23 cellular contexts compared by ENCODE assay signal in genomic region chr20:9114709-9115108, GRCh38. TPM values are rescaled to one million over a fixed set of nuclear protein-coding genes. Genes with fewer than 3 reads are reported as not detected.
DNase-seq lines count a peak whose midpoint lies in the region; ATAC-seq, FAIRE-seq and TF ChIP-seq lines count a peak whose summit lies in the region.
"Had no signal": no experiment of that assay in that cellular context is flagged by ENCODE, and none has a peak within 500 bp of the region (broad histone marks: within the 10 kb centered on the region; RNA-seq: fewer than 3 reads in every experiment).

No MANE protein-coding gene starts in this region.

- peak overlapping the region; percentile 19 for H3K27ac ChIP-seq in cardiac muscle cell
- no peak overlapping the region for H3K27ac ChIP-seq in K562 (ENCODE audit: extremely low read depth, low read depth, low read length)
- H3K27ac ChIP-seq in neural progenitor cell: peak overlapping the region; percentile 37
- H3K27ac ChIP-seq: SJCRH30 had no signal

- no TSS peak for BruUV-seq in K562 (replicated peaks; lab: Mats Ljungman, UMichigan)

- FAIRE-seq in K562 (lab: Jason Lieb, UNC): no peak
- FAIRE-seq: A204.1, GM12892, GM18507 had no signal

- POLR2A ChIA-PET in K562 (lab: Yijun Ruan, JAX): no interaction called here

- WGBS in K562 (ENCODE audit: insufficient coverage, low coverage, missing lambda C conversion rate): 54% methylated on average over 3 of the region's 4 CpGs

- H3K4me2 ChIP-seq in K562 (ENCODE audit: insufficient read depth, low read length): no peak overlapping the region
- no peak overlapping the region for H3K4me2 ChIP-seq in neural progenitor cell
- H3K4me2 ChIP-seq: GM23338 had no signal

- H3K9ac ChIP-seq in K562 (ENCODE audit: insufficient read depth in 1 of 2, low read depth in 2 of 2, low read length in 2 of 2) (no peak overlapping the region), neural progenitor cell (no peak overlapping the region)

- H3K27me3 ChIP-seq in cardiac muscle cell: no peaks in the 10 kb centered on the region
- no peaks in the 10 kb centered on the region for H3K27me3 ChIP-seq in K562 (ENCODE audit: control insufficient read depth in 2 of 2, insufficient read depth in 2 of 2, low read length in 2 of 2)
- no peaks in the 10 kb centered on the region for H3K27me3 ChIP-seq in neural progenitor cell
- H3K27me3 ChIP-seq: MG63 had no signal

- H2AFZ ChIP-seq in K562 (ENCODE audit: low read depth, low read length): 0 out of 2 replicates have a peak overlapping the region, but pooled peaks have one; percentile 16
- no peak overlapping the region for H2AFZ ChIP-seq in neural progenitor cell (replicated peaks)
- H2AFZ ChIP-seq: GM23338 had no signal

- no peak overlapping the region for H3K27ac Mint-ChIP-seq in neural progenitor cell
- H3K27ac Mint-ChIP-seq in effector memory CD8-positive, alpha-beta T cell: no peak overlapping the region
- H3K27ac Mint-ChIP-seq: CD4-positive, alpha-beta T cell; GM23338 had no signal

- TF ChIP-seq POLR2A in K562 (conservative IDR thresholded peaks at IDR 0.05): no peak

- no peaks in the 10 kb centered on the region for H3K9me1 ChIP-seq in K562 (ENCODE audit: control insufficient read depth, insufficient read depth, low read length)

- H4K20me1 ChIP-seq in K562 (replicated peaks; ENCODE audit: control insufficient read depth, insufficient read depth, low read length) (no peaks in the 10 kb centered on the region), neural progenitor cell (ENCODE audit: low read depth) (peaks cover 9% of the 10 kb centered on the region)

- no peak for ATAC-seq in left ventricle myocardium superior
- no peak for ATAC-seq in K562
- ATAC-seq in effector memory CD8-positive, alpha-beta T cell (replicated peaks): no peak
- ATAC-seq: GM23338, HCT116, PC-3 had no signal

- no peak for TF ChIP-seq CTCF in cardiac muscle cell (IDR thresholded peaks at IDR 0.05; ENCODE audit: low read depth, low read length)
- TF ChIP-seq CTCF in K562 (IDR thresholded peaks at IDR 0.05 in 2 of 3, conservative IDR thresholded peaks at IDR 0.05 in 1 of 3; ENCODE audit: insufficient read depth in 2 of 3, low read depth in 1 of 3, low read length in 3 of 3): no peak
- TF ChIP-seq CTCF in neural progenitor cell (IDR thresholded peaks at IDR 0.05): no peak

- H3K4me1 Mint-ChIP-seq in neural progenitor cell: peaks cover 8% of the 10 kb centered on the region
- H3K4me1 Mint-ChIP-seq in effector memory CD8-positive, alpha-beta T cell (ENCODE audit: low read depth in 2 of 2): no peaks in the 10 kb centered on the region

- H3K79me2 ChIP-seq in K562 (ENCODE audit: control insufficient read depth, insufficient read depth, low read length): no peaks in the 10 kb centered on the region
- H3K79me2 ChIP-seq in neural progenitor cell (ENCODE audit: low read depth): no peaks in the 10 kb centered on the region

- H3K9me3 ChIP-seq in cardiac muscle cell (ENCODE audit: low read depth) (no peaks in the 10 kb centered on the region), K562 (replicated peaks; ENCODE audit: control insufficient read depth, insufficient read depth, low read depth, low read length) (no peaks in the 10 kb centered on the region; the same call in 1 of the 2 replicates), neural progenitor cell (ENCODE audit: low read depth) (no peaks in the 10 kb centered on the region)
- H3K9me3 ChIP-seq: MG63, SJCRH30 had no signal

- H3K27me3 Mint-ChIP-seq in neural progenitor cell (ENCODE audit: insufficient read depth, low read depth): no peaks in the 10 kb centered on the region
- no peaks in the 10 kb centered on the region for H3K27me3 Mint-ChIP-seq in effector memory CD8-positive, alpha-beta T cell
- H3K27me3 Mint-ChIP-seq: CD4-positive, alpha-beta T cell had no signal

- CTCF ChIA-PET in K562 (lab: Yijun Ruan, JAX; ENCODE audit: low intra/inter-chr PET ratio): no interaction called here

- no peak overlapping the region for H3K4me3 Mint-ChIP-seq in neural progenitor cell
- no peak overlapping the region for H3K4me3 Mint-ChIP-seq in effector memory CD8-positive, alpha-beta T cell
- H3K4me3 Mint-ChIP-seq: CD4-positive, alpha-beta T cell; GM23338 had no signal

- TF ChIP-seq RAD21 in K562 (CRISPR knock-in tag; conservative IDR thresholded peaks at IDR 0.05 in 1 of 2, IDR thresholded peaks at IDR 0.05 in 1 of 2): no peak

- H3K4me3 ChIP-seq in cardiac muscle cell (no peak overlapping the region), K562 (no peak overlapping the region), neural progenitor cell (no peak overlapping the region)
- H3K4me3 ChIP-seq: GM23338, MG63, SJCRH30 had no signal

- H3K36me3 ChIP-seq in cardiac muscle cell (no peaks in the 10 kb centered on the region), K562 (ENCODE audit: control insufficient read depth, insufficient read depth, low read length) (no peaks in the 10 kb centered on the region), neural progenitor cell (no peaks in the 10 kb centered on the region)
- H3K36me3 ChIP-seq: MG63, SJCRH30 had no signal

- no peaks in the 10 kb centered on the region for H3K36me3 Mint-ChIP-seq in neural progenitor cell
- H3K36me3 Mint-ChIP-seq in effector memory CD8-positive, alpha-beta T cell (ENCODE audit: insufficient read depth): no peaks in the 10 kb centered on the region

- H3K9me3 Mint-ChIP-seq in neural progenitor cell: no peaks in the 10 kb centered on the region
- peaks cover 6 to 7% of the 10 kb centered on the region in 2 donors for H3K9me3 Mint-ChIP-seq in effector memory CD8-positive, alpha-beta T cell
- H3K9me3 Mint-ChIP-seq: CD4-positive, alpha-beta T cell; GM23338 had no signal

- intact Hi-C loops in left ventricle myocardium superior (cut with micrococcal nuclease): no loop called here
- intact Hi-C loops in K562 (cut with micrococcal nuclease): no loop called here

- DNase-seq in cardiac muscle cell (ENCODE audit: low read depth in 1 of 2, low spot score in 1 of 2) (no peak), left ventricle myocardium superior (no peak), NCI-H524 treated with DMSO at 0.1 percent for 48 hours (lab: John Stamatoyannopoulos, UW) (peak; percentile 57), K562 (ENCODE audit: extremely low read depth in 1 of 4, low spot score in 3 of 4) (no peak), neural progenitor cell (ENCODE audit: low spot score) (peak; percentile 12), NCI-H1436 (lab: John Stamatoyannopoulos, UW) (no peak), foreskin melanocyte (no peak)
- DNase-seq in effector memory CD8-positive, alpha-beta T cell: no peak
- DNase-seq: CD4-positive, alpha-beta T cell; DMS79; Karpas-422; MG63; NCI-H1048; NCI-H1436 treated with DMSO at 0.1 percent for 48 hours; NCI-H510A; PC-3; RPMI8226; SJCRH30 had no signal

- in situ Hi-C loops in K562 (cut with MboI): no loop called here

- H3F3A ChIP-seq in neural progenitor cell (ENCODE audit: low read depth): peaks cover 3% of the 10 kb centered on the region

- no peak for TF ChIP-seq EP300 in K562 (IDR thresholded peaks at IDR 0.05; ENCODE audit: low read length)

- H3K4me1 ChIP-seq in cardiac muscle cell (ENCODE audit: low read depth) (peaks cover 12% of the 10 kb centered on the region), K562 (replicated peaks in 1 of 2; ENCODE audit: control insufficient read depth in 2 of 2, insufficient read depth in 2 of 2, low read length in 2 of 2) (no peaks in the 10 kb centered on the region), neural progenitor cell (peaks cover 6% of the 10 kb centered on the region)
- H3K4me1 ChIP-seq: SJCRH30 had no signal

RNA-seq across cellular contexts. Expression of gene PLCB4, which starts 45.8 kb away (rescaled TPM):
- total RNA-seq in cardiac muscle cell: 23.6 and 31.6 TPM in 2 replicates
- 39.2 and 49.4 TPM in 2 replicates for polyA plus RNA-seq in cardiac muscle cell
- 29.1 TPM for total RNA-seq in left ventricle myocardium superior
- total RNA-seq in K562 (2011; cell fraction: chromatin; rRNA removed; ENCODE audit: low replicate concordance): 0.90 and 4.7 TPM in 2 replicates
- 0.17 and 1.3 TPM in 2 replicates for total RNA-seq in K562 (2011; cell fraction: nucleolus; rRNA removed)
- total RNA-seq in K562 (2011; cell fraction: nucleoplasm; rRNA removed): 0.66 and 1.1 TPM in 2 replicates
- 0.32 and 0.37 TPM in 2 replicates for total RNA-seq in K562 (2014; rRNA removed)
- total RNA-seq in K562 (2014; rRNA removed; fragmentation: Illumina TruSeq; extraction: Trizol): 1.1 and 1.2 TPM in 2 replicates
- total RNA-seq in K562 (2015; rRNA removed; fragmentation: Illumina TruSeq; extraction: Trizol): 0.49 and 0.54 TPM in 2 replicates
- 0.36 and 0.73 TPM in 2 replicates for total RNA-seq in K562 (2021)
- 0.12 and 0.20 TPM in 2 replicates for polyA plus RNA-seq in K562 (2011; rRNA removed)
- polyA plus RNA-seq in K562 (2011; cell fraction: cytosol; rRNA removed): 0.25 TPM in 2 replicates
- 0.13 and 0.44 TPM in 2 replicates for polyA plus RNA-seq in K562 (2011; cell fraction: nucleus; rRNA removed)
- polyA plus RNA-seq in K562 (2012): 0.30 and 0.73 TPM in 2 replicates
- 0.52 and 0.89 TPM in 2 replicates for polyA plus RNA-seq in K562 (2014; fragmentation: Illumina TruSeq; extraction: Trizol)
- polyA plus RNA-seq in K562 (2014; fragmentation: Nextera tagmentation; extraction: Ambion mirVana): under 1 TPM; 0.28 to 0.42 TPM
- 0.51 and 2.9 TPM in 2 replicates for polyA plus RNA-seq in K562 (2014; rRNA removed)
- polyA minus RNA-seq in K562 (2011; rRNA and poly(A)+ RNA removed): 0.25 and 0.33 TPM in 2 replicates
- polyA minus RNA-seq in K562 (2011; cell fraction: cytosol; rRNA and poly(A)+ RNA removed): not detected in 2 replicates
- polyA minus RNA-seq in K562 (2011; cell fraction: nucleus; rRNA and poly(A)+ RNA removed): 0.22 and 0.27 TPM in 2 replicates
- total RNA-seq in neural progenitor cell (ENCODE audit: low replicate concordance): 17.7 and 20.6 TPM in 2 replicates

Comparison
In these comparisons a context has a peak if more than half of its experiments do, and no peak if none do; other contexts are left out.
1. DNase-seq: peak in NCI-H524 treated with DMSO at 0.1 percent for 48 hours (single experiment) and neural progenitor cell (single experiment); none in cardiac muscle cell (0 of 2), left ventricle myocardium superior (single experiment), K562 (0 of 4), NCI-H1436 (single experiment), effector memory CD8-positive, alpha-beta T cell (0 of 3) and foreskin melanocyte (single experiment).